ENCODE assay signal across 2 cellular contexts in the genomic region with DNA sequence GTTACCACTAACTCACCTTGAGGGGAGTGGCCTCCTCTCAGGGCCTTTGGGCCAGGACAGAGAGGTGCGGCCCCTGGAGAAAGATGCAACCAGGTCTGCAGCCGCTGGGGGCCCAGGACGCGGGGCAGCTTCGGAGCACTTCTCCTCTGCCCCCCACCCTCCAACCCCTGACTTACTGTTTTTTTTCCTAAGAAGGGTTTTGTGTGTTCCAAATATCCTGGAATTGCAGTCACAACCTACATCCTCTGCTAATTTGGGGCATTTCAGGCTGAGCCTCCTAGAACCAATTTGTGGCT.
TF ChIP-seq lines count a peak whose summit lies in the region.

No MANE protein-coding gene starts in this region.

TF ChIP-seq in SK-N-SH, 30 proteins besides CTCF, POLR2A, EP300 and RAD21 (continued from another document):
- TF ChIP-seq TAF1 (IDR thresholded peaks at IDR 0.05; ENCODE audit: borderline replicate concordance, low read depth, low read length) (no peak), MEF2A (IDR thresholded peaks at IDR 0.05; ENCODE audit: borderline replicate concordance, low read depth) (no peak), ELF1 (IDR thresholded peaks at IDR 0.05) (no peak), YY1 (IDR thresholded peaks at IDR 0.05; ENCODE audit: low read depth) (no peak)
- TF ChIP-seq, protein P1, sequence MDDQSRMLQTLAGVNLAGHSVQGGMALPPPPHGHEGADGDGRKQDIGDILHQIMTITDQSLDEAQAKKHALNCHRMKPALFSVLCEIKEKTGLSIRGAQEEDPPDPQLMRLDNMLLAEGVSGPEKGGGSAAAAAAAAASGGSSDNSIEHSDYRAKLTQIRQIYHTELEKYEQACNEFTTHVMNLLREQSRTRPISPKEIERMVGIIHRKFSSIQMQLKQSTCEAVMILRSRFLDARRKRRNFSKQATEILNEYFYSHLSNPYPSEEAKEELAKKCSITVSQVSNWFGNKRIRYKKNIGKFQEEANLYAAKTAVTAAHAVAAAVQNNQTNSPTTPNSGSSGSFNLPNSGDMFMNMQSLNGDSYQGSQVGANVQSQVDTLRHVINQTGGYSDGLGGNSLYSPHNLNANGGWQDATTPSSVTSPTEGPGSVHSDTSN (IDR thresholded peaks at IDR 0.05) = no peak
- TF ChIP-seq, protein P2, sequence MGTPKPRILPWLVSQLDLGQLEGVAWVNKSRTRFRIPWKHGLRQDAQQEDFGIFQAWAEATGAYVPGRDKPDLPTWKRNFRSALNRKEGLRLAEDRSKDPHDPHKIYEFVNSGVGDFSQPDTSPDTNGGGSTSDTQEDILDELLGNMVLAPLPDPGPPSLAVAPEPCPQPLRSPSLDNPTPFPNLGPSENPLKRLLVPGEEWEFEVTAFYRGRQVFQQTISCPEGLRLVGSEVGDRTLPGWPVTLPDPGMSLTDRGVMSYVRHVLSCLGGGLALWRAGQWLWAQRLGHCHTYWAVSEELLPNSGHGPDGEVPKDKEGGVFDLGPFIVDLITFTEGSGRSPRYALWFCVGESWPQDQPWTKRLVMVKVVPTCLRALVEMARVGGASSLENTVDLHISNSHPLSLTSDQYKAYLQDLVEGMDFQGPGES (IDR thresholded peaks at IDR 0.05; ENCODE audit: low read depth, low read length) = no peak
- TF ChIP-seq, protein P3, sequence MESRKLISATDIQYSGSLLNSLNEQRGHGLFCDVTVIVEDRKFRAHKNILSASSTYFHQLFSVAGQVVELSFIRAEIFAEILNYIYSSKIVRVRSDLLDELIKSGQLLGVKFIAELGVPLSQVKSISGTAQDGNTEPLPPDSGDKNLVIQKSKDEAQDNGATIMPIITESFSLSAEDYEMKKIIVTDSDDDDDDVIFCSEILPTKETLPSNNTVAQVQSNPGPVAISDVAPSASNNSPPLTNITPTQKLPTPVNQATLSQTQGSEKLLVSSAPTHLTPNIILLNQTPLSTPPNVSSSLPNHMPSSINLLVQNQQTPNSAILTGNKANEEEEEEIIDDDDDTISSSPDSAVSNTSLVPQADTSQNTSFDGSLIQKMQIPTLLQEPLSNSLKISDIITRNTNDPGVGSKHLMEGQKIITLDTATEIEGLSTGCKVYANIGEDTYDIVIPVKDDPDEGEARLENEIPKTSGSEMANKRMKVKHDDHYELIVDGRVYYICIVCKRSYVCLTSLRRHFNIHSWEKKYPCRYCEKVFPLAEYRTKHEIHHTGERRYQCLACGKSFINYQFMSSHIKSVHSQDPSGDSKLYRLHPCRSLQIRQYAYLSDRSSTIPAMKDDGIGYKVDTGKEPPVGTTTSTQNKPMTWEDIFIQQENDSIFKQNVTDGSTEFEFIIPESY (IDR thresholded peaks at IDR 0.05; ENCODE audit: borderline replicate concordance, low read depth) = no peak
- TF ChIP-seq, protein P4, sequence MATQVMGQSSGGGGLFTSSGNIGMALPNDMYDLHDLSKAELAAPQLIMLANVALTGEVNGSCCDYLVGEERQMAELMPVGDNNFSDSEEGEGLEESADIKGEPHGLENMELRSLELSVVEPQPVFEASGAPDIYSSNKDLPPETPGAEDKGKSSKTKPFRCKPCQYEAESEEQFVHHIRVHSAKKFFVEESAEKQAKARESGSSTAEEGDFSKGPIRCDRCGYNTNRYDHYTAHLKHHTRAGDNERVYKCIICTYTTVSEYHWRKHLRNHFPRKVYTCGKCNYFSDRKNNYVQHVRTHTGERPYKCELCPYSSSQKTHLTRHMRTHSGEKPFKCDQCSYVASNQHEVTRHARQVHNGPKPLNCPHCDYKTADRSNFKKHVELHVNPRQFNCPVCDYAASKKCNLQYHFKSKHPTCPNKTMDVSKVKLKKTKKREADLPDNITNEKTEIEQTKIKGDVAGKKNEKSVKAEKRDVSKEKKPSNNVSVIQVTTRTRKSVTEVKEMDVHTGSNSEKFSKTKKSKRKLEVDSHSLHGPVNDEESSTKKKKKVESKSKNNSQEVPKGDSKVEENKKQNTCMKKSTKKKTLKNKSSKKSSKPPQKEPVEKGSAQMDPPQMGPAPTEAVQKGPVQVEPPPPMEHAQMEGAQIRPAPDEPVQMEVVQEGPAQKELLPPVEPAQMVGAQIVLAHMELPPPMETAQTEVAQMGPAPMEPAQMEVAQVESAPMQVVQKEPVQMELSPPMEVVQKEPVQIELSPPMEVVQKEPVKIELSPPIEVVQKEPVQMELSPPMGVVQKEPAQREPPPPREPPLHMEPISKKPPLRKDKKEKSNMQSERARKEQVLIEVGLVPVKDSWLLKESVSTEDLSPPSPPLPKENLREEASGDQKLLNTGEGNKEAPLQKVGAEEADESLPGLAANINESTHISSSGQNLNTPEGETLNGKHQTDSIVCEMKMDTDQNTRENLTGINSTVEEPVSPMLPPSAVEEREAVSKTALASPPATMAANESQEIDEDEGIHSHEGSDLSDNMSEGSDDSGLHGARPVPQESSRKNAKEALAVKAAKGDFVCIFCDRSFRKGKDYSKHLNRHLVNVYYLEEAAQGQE (IDR thresholded peaks at IDR 0.05; ENCODE audit: low read depth, low read length) = no peak

TF ChIP-seq in SK-N-SH treated with all-trans-retinoic acid at 6 μM for 48 hours, 23 proteins besides CTCF, POLR2A, EP300 and RAD21 (continued from another document):
- no peak for TF ChIP-seq SNAI2 (CRISPR knock-in tag; IDR thresholded peaks at IDR 0.05)
- TF ChIP-seq ZNF8 (CRISPR knock-in tag; IDR thresholded peaks at IDR 0.05) = no peak
- no peak for TF ChIP-seq CSDC2 (CRISPR knock-in tag; IDR thresholded peaks at IDR 0.05)
